In the genomic region with DNA sequence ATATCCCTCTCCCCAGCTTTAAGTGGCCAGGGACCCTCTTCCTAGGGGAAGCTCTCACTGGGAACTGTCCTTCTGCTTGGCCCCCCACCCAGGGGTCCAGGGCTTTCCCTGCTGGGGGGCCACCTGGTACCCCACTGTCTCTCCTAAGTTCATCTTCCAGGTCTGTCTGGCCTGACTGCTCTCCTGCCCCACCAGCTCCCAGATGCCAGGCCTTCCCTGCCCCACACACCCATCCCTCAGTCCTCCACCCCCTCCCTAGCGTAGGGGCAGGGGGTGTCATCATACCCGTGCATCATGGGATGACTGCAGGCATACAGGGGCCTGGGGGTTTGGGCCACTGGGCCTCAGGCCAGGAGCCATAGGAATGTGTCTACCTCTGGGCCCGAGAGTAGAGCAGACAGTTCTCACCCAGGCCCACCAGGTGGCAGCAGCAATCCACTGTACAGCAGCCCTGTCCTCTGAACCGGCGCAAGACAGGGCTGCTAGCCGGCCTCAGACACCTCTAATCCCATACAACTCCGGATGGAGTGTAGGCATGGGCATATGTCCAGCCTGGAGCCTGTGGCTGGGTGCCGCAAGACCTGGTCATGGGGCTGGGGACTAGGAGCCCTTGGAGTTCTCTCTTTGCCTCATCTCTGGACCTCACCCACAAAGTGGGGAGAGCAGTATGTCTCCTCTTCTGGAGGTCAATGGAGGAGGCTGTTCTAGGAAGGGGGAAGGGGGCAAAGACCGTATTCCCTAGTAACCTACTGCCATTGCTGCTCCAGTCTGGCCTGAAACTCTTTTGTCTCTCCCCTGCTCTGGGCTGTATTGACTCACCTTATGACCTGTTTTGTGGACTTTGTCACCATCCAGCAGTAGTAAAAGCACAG, we compare ENCODE assay signal across 8 cellular contexts. TPM values are rescaled to one million over a fixed set of nuclear protein-coding genes. Genes with fewer than 3 reads are reported as not detected.
DNase-seq lines count a peak whose midpoint lies in the region; ATAC-seq, FAIRE-seq and TF ChIP-seq lines count a peak whose summit lies in the region.

No MANE protein-coding gene starts in this region.

- no peaks in the 10 kb centered on the region for H4K20me1 ChIP-seq in keratinocyte (ENCODE audit: control insufficient read depth, extremely low read depth, insufficient read depth, low read length)

- no peak overlapping the region for H2AFZ ChIP-seq in keratinocyte (ENCODE audit: control insufficient read depth, low read length)

- TF ChIP-seq CTCF in VCaP (conservative IDR thresholded peaks at IDR 0.05) (peak; percentile 98), breast epithelium (IDR thresholded peaks at IDR 0.05) (peak; percentile 67 to 96 (median 95)), keratinocyte (optimal IDR thresholded peaks at IDR 0.05 in 1 of 3, IDR thresholded peaks at IDR 0.05 in 1 of 3, conservative IDR thresholded peaks at IDR 0.05 in 1 of 3; ENCODE audit: extremely low read depth in 1 of 3, insufficient read depth in 2 of 3, low read length in 3 of 3) (peak; percentile 89 to 97 (median 95))

- peak; percentile 61 for FAIRE-seq in keratinocyte (lab: Jason Lieb, UNC)

- peak; percentile 91 for ATAC-seq in HG02852 (IDR thresholded peaks at IDR 0.05; ENCODE audit: unreplicated experiment)

- H3K27ac ChIP-seq in VCaP = peak overlapping the region; percentile 43
- no peak overlapping the region for H3K27ac ChIP-seq in breast epithelium
- H3K27ac ChIP-seq in keratinocyte (ENCODE audit: control insufficient read depth, insufficient read depth, low read length) = no peak overlapping the region

- H3K4me1 ChIP-seq in breast epithelium = no peaks in the 10 kb centered on the region
- H3K4me1 ChIP-seq in keratinocyte (ENCODE audit: control insufficient read depth, extremely low read depth, insufficient read depth, low read length) = peaks cover 7% of the 10 kb centered on the region

- intact Hi-C loops in breast epithelium (cut with DNase I; ENCODE audit: low total_unique reads) = no loop called here

- H3K9me3 ChIP-seq in breast epithelium (no peaks in the 10 kb centered on the region), keratinocyte (ENCODE audit: control insufficient read depth, low read depth, low read length) (no peaks in the 10 kb centered on the region)

- H3K79me2 ChIP-seq in keratinocyte (ENCODE audit: control insufficient read depth, insufficient read depth, low read length) = no peaks in the 10 kb centered on the region

- DNase-seq in NCI-H524 (lab: John Stamatoyannopoulos, UW) (peak; percentile 29 to 54), NCI-H524 treated with DMSO at 0.1 percent for 48 hours (lab: John Stamatoyannopoulos, UW) (no peak), NCI-H2107 treated with DMSO at 0.1 percent for 48 hours (lab: John Stamatoyannopoulos, UW; ENCODE audit: unreplicated experiment) (peak; percentile 49), breast epithelium (ENCODE audit: low spot score in 2 of 2) (peak; percentile 67 to 84), keratinocyte (ENCODE audit: low read depth, low spot score) (no peak)
- DNase-seq in stimulated activated CD4-positive, alpha-beta T cell treated with anti-CD3 and anti-CD28 coated beads, Interleukin-1b, Interleukin-23, amount 100 ng/mL, for 1 hour (ENCODE audit: low read depth in 2 of 2) = peak; percentile 60 to 74

- H3K4me3 ChIP-seq in breast epithelium (no peak overlapping the region), keratinocyte (ENCODE audit: control insufficient read depth in 2 of 3, extremely low read depth in 1 of 3, insufficient read depth in 2 of 3, low read depth in 1 of 3, low read length in 3 of 3) (no peak overlapping the region)

- H3K9ac ChIP-seq in keratinocyte (ENCODE audit: control insufficient read depth, extremely low read depth, insufficient read depth, low read length) = no peak overlapping the region

- dilution Hi-C loops in keratinocyte (cut with MboI; ENCODE audit: extremely low pct_ligation_motif_present, low sequenced_read_pairs) = loop anchor here (25.0 kb wide), 1 partner anchor 213 kb away; no protein-coding TSS in a partner anchor

- TF ChIP-seq POLR2A in breast epithelium (IDR thresholded peaks at IDR 0.05) = no peak

- H3K27me3 ChIP-seq in breast epithelium (no peaks in the 10 kb centered on the region), keratinocyte (ENCODE audit: control insufficient read depth, extremely low read depth, insufficient read depth, low read length) (no peaks in the 10 kb centered on the region)

- H3K36me3 ChIP-seq in breast epithelium = no peaks in the 10 kb centered on the region
- no peaks in the 10 kb centered on the region for H3K36me3 ChIP-seq in keratinocyte (ENCODE audit: control insufficient read depth in 2 of 2, extremely low read depth in 1 of 2, insufficient read depth in 2 of 2, low read length in 2 of 2)

- no peak overlapping the region for H3K4me2 ChIP-seq in keratinocyte (ENCODE audit: control insufficient read depth, extremely low read depth, insufficient read depth, low read depth, low read length)

- no peaks in the 10 kb centered on the region for H3K9me1 ChIP-seq in keratinocyte (ENCODE audit: control insufficient read depth, extremely low read depth, insufficient read depth, low read length)

RNA-seq across cellular contexts. Expression of gene SMARCD1, which starts 10.0 kb away (rescaled TPM):
- total RNA-seq in breast epithelium = 10 to 100 TPM; 50.6 to 56.7 (median 51.5) TPM
- polyA plus RNA-seq in keratinocyte = 48.8 to 91.5 TPM (median 56.6 TPM) in 3 replicates
- 8.5 TPM for polyA plus RNA-seq in keratinocyte (2011; ENCODE audit: low read depth)
- 55.1 and 66.1 TPM in 2 replicates for polyA plus RNA-seq in keratinocyte (2011; cell fraction: cytosol; rRNA removed)
- 111 and 123 TPM in 2 replicates for polyA plus RNA-seq in keratinocyte (2011; cell fraction: nucleus; rRNA removed)
- polyA plus RNA-seq in keratinocyte (2012; ENCODE audit: low replicate concordance) = 22.9 and 58.4 TPM in 2 replicates
- polyA minus RNA-seq in keratinocyte = 60.3 to 102 TPM (median 82.5 TPM) in 3 replicates
- polyA minus RNA-seq in keratinocyte (2011; cell fraction: cytosol; rRNA and poly(A)+ RNA removed) = 50.6 TPM
- polyA minus RNA-seq in keratinocyte (2011; cell fraction: nucleus; rRNA and poly(A)+ RNA removed) = 31.0 and 51.3 TPM in 2 replicates

RNA-seq across cellular contexts. Expression of gene ASIC1, which starts 17.8 kb away (rescaled TPM):
- total RNA-seq in breast epithelium = under 1 TPM; 0.80 to 0.98 (median 0.88) TPM
- 5.7 to 8.3 TPM (median 5.7 TPM) in 3 replicates for polyA plus RNA-seq in keratinocyte
- polyA plus RNA-seq in keratinocyte (2011; ENCODE audit: low read depth) = 0.46 TPM
- polyA plus RNA-seq in keratinocyte (2011; cell fraction: cytosol; rRNA removed) = 4.0 and 5.1 TPM in 2 replicates
- polyA plus RNA-seq in keratinocyte (2011; cell fraction: nucleus; rRNA removed) = 15.8 and 19.7 TPM in 2 replicates
- polyA plus RNA-seq in keratinocyte (2012; ENCODE audit: low replicate concordance) = 0.47 and 5.4 TPM in 2 replicates
- polyA minus RNA-seq in keratinocyte = 8.2 to 10.1 TPM (median 9.4 TPM) in 3 replicates
- 5.0 TPM for polyA minus RNA-seq in keratinocyte (2011; cell fraction: cytosol; rRNA and poly(A)+ RNA removed)
- polyA minus RNA-seq in keratinocyte (2011; cell fraction: nucleus; rRNA and poly(A)+ RNA removed) = 9.2 and 10.4 TPM in 2 replicates

RNA-seq across cellular contexts. Expression of gene GPD1, which starts 28.6 kb away (rescaled TPM):
- 1,000 to 10,000 TPM in 1 of 3 donors, 100 to 1,000 TPM in 2; 235 to 4,731 (median 280) TPM for total RNA-seq in breast epithelium
- 0.13 to 0.22 TPM (median 0.17 TPM) in 3 replicates for polyA plus RNA-seq in keratinocyte
- 0.11 TPM for polyA plus RNA-seq in keratinocyte (2011; ENCODE audit: low read depth)
- 0.07 and 0.16 TPM in 2 replicates for polyA plus RNA-seq in keratinocyte (2011; cell fraction: cytosol; rRNA removed)
- polyA plus RNA-seq in keratinocyte (2011; cell fraction: nucleus; rRNA removed) = 0.38 and 0.63 TPM in 2 replicates
- 0.08 and 0.29 TPM in 2 replicates for polyA plus RNA-seq in keratinocyte (2012; ENCODE audit: low replicate concordance)
- not detected in 3 replicates for polyA minus RNA-seq in keratinocyte
- not detected for polyA minus RNA-seq in keratinocyte (2011; cell fraction: cytosol; rRNA and poly(A)+ RNA removed)
- 0.21 and 0.93 TPM in 2 replicates for polyA minus RNA-seq in keratinocyte (2011; cell fraction: nucleus; rRNA and poly(A)+ RNA removed)

RNA-seq across cellular contexts. Expression of gene COX14, which starts 36.9 kb away (rescaled TPM):
- total RNA-seq in breast epithelium = 100 to 1,000 TPM in 1 of 3 donors, 10 to 100 TPM in 2; 66.7 to 139 (median 95.4) TPM
- 62.5 to 139 TPM (median 96.6 TPM) in 3 replicates for polyA plus RNA-seq in keratinocyte
- 22.4 TPM for polyA plus RNA-seq in keratinocyte (2011; ENCODE audit: low read depth)
- polyA plus RNA-seq in keratinocyte (2011; cell fraction: cytosol; rRNA removed) = 83.8 and 104 TPM in 2 replicates
- 26.9 and 31.3 TPM in 2 replicates for polyA plus RNA-seq in keratinocyte (2011; cell fraction: nucleus; rRNA removed)
- polyA plus RNA-seq in keratinocyte (2012; ENCODE audit: low replicate concordance) = 60.2 and 62.7 TPM in 2 replicates
- 23.4 to 37.7 TPM (median 28.3 TPM) in 3 replicates for polyA minus RNA-seq in keratinocyte
- polyA minus RNA-seq in keratinocyte (2011; cell fraction: cytosol; rRNA and poly(A)+ RNA removed) = 16.7 TPM
- polyA minus RNA-seq in keratinocyte (2011; cell fraction: nucleus; rRNA and poly(A)+ RNA removed) = 8.2 and 16.4 TPM in 2 replicates

RNA-seq across cellular contexts. Expression of gene RACGAP1, which starts 49.9 kb away (rescaled TPM):
- total RNA-seq in breast epithelium = 10 to 100 TPM in 2 of 3 donors, 1 to 10 TPM in 1; 7.5 to 33.9 (median 11.1) TPM
- 27.7 to 57.1 TPM (median 45.2 TPM) in 3 replicates for polyA plus RNA-seq in keratinocyte
- polyA plus RNA-seq in keratinocyte (2011; ENCODE audit: low read depth) = 23.0 TPM
- 28.6 and 33.2 TPM in 2 replicates for polyA plus RNA-seq in keratinocyte (2011; cell fraction: cytosol; rRNA removed)
- polyA plus RNA-seq in keratinocyte (2011; cell fraction: nucleus; rRNA removed) = 36.0 and 38.0 TPM in 2 replicates
- polyA plus RNA-seq in keratinocyte (2012; ENCODE audit: low replicate concordance) = 11.4 and 46.5 TPM in 2 replicates
- 32.5 to 86.8 TPM (median 60.9 TPM) in 3 replicates for polyA minus RNA-seq in keratinocyte
- 34.7 TPM for polyA minus RNA-seq in keratinocyte (2011; cell fraction: cytosol; rRNA and poly(A)+ RNA removed)
- 19.9 and 36.4 TPM in 2 replicates for polyA minus RNA-seq in keratinocyte (2011; cell fraction: nucleus; rRNA and poly(A)+ RNA removed)

Comparison
In these comparisons a context has a peak if more than half of its experiments do, and no peak if none do; other contexts are left out.
1. DNase-seq: peak in NCI-H524 (2 of 2), NCI-H2107 treated with DMSO at 0.1 percent for 48 hours (single experiment), breast epithelium (2 of 2) and stimulated activated CD4-positive, alpha-beta T cell treated with anti-CD3 and anti-CD28 coated beads, Interleukin-1b, Interleukin-23, amount 100 ng/mL, for 1 hour (2 of 2); none in NCI-H524 treated with DMSO at 0.1 percent for 48 hours (single experiment) and keratinocyte (single experiment).
2. Peak in every context shown above with its lines, with median percentiles within 50 percentile points of each other: CTCF ChIP-seq.